In genomic region chr15:41824062-41824745, GRCh38 we compare ENCODE assay signal across 14 cellular contexts. TPM values are rescaled to one million over a fixed set of nuclear protein-coding genes. Genes with fewer than 3 reads are reported as not detected.
DNase-seq lines count a peak whose midpoint lies in the region; ATAC-seq, FAIRE-seq and TF ChIP-seq lines count a peak whose summit lies in the region.
"Had no signal": no experiment of that assay in that cellular context is flagged by ENCODE, and none has a peak within 500 bp of the region (broad histone marks: within the 10 kb centered on the region; RNA-seq: fewer than 3 reads in every experiment).

No MANE protein-coding gene starts in this region.

- H3K9ac ChIP-seq in GM12878 (ENCODE audit: control insufficient read depth, insufficient read depth, low read length), result no peak overlapping the region
- H3K9ac ChIP-seq: BLaER1 treated with 17β-estradiol and CSF1 and Interleukin-3, amounts not matched to agents 10 nM and 100 nM; GM23248 had no signal

- POLR2A ChIA-PET in GM12878 (lab: Charles Lee) (no interaction called here), T-cell (lab: Charles Lee) (no interaction called here), WTC11 (lab: Charles Lee) (interaction anchor here (0.7 kb wide), 1 partner anchor 30 kb away, joined by 3 read pairs; no protein-coding TSS in a partner anchor)

- H3K9me3 Mint-ChIP-seq in nephron progenitor cell (no peaks in the 10 kb centered on the region), T-cell (no peaks in the 10 kb centered on the region), WTC11 (no peaks in the 10 kb centered on the region)
- H3K9me3 Mint-ChIP-seq: CD4-positive, CD25-positive, alpha-beta regulatory T cell had no signal

- no peak overlapping the region for H3K4me3 ChIP-seq in GM12878
- H3K4me3 ChIP-seq: BLaER1 treated with 17β-estradiol and CSF1 and Interleukin-3, amounts not matched to agents 10 nM and 100 nM; GM23248 had no signal

- H3K4me1 ChIP-seq in GM12878 (ENCODE audit: control insufficient read depth, insufficient read depth, low read length), result no peaks in the 10 kb centered on the region

- RAD21 ChIA-PET in GM12878 (lab: Charles Lee; ENCODE audit: unreplicated experiment), result no interaction called here

- in situ Hi-C loops in GM12878 (cut with MboI), result no loop called here

- peaks cover 3 to 10% of the 10 kb centered on the region in 2 experiments; a peak in 3 of 4 replicates for H3K36me3 ChIP-seq in GM12878 (ENCODE audit: control insufficient read depth in 2 of 2, insufficient read depth in 2 of 2, low read length in 1 of 2)

- H3K36me3 Mint-ChIP-seq in nephron progenitor cell (ENCODE audit: low read depth), result peaks cover 4% of the 10 kb centered on the region
- H3K36me3 Mint-ChIP-seq in T-cell, result peaks cover 21% of the 10 kb centered on the region
- H3K36me3 Mint-ChIP-seq in WTC11, result no peaks in the 10 kb centered on the region

- peaks cover 9% of the 10 kb centered on the region for H3K4me1 Mint-ChIP-seq in nephron progenitor cell
- H3K4me1 Mint-ChIP-seq in T-cell, result peaks cover 10 to 23% (median 16%) of the 10 kb centered on the region in 3 donors
- peaks cover 7% of the 10 kb centered on the region for H3K4me1 Mint-ChIP-seq in WTC11

- no peaks in the 10 kb centered on the region; the same call in 1 of the 2 replicates for H4K20me1 ChIP-seq in GM12878 (ENCODE audit: control insufficient read depth, insufficient read depth)

- no peak overlapping the region for H3K27ac ChIP-seq in GM12878 (ENCODE audit: control insufficient read depth, insufficient read depth)
- H3K27ac ChIP-seq: BLaER1 treated with 17β-estradiol and CSF1 and Interleukin-3, amounts not matched to agents 10 nM and 100 nM; GM23248 had no signal

- BruUV-seq in GM12878 (replicated peaks; lab: Mats Ljungman, UMichigan), result no TSS peak

- no peak overlapping the region for H3K4me2 ChIP-seq in GM12878 (ENCODE audit: control insufficient read depth, insufficient read depth)
- H3K4me2 ChIP-seq: BLaER1 treated with 17β-estradiol and CSF1 and Interleukin-3, amounts not matched to agents 10 nM and 100 nM had no signal

- H3K79me2 ChIP-seq in GM12878 (ENCODE audit: control insufficient read depth, insufficient read depth, low read length), result no peaks in the 10 kb centered on the region

- no peak for ATAC-seq in Right ventricle myocardium superior (ENCODE audit: poor library complexity)
- no peak for ATAC-seq in left cardiac atrium
- no peak for ATAC-seq in GM12878
- no peak for ATAC-seq in T-cell (replicated peaks in 1 of 4)
- no peak for ATAC-seq in HG03280 (IDR thresholded peaks at IDR 0.05; ENCODE audit: unreplicated experiment)
- no peak for ATAC-seq in WTC11

- no peak for TF ChIP-seq CTCF in GM12878 (IDR thresholded peaks at IDR 0.05 in 2 of 3, conservative IDR thresholded peaks at IDR 0.05 in 1 of 3; ENCODE audit: control insufficient read depth in 2 of 3, extremely low read depth in 1 of 3, insufficient read depth in 1 of 3, low read depth in 3 of 3, low read length in 3 of 3)
- no peak for TF ChIP-seq CTCF in nephron progenitor cell (IDR thresholded peaks at IDR 0.05)
- TF ChIP-seq CTCF in WTC11 (IDR thresholded peaks at IDR 0.05), result no peak

- DNase-seq in Right ventricle myocardium superior, result peak; percentile 30
- DNase-seq in left cardiac atrium, result no peak
- no peak for DNase-seq in GM12878 (ENCODE audit: low read depth, low spot score)
- DNase-seq in nephron progenitor cell, result no peak
- no peak for DNase-seq in T-cell
- no peak for DNase-seq in WTC11 (ENCODE audit: low spot score)
- DNase-seq: ACHN; CD4-positive, CD25-positive, alpha-beta regulatory T cell; DMS53; GF-D8; GM23248; H7 had no signal

- CTCF ChIA-PET in GM12878 (lab: Yijun Ruan, JAX) (interaction anchor here (1.2 kb wide), 1 partner anchor 51 kb away, joined by 4 read pairs; no protein-coding TSS in a partner anchor), T-cell (lab: Charles Lee) (interaction anchor here (0.6 to 1.7 kb wide), 3 partner anchors 51 to 107 kb away, joined by 3 to 6 read pairs (median 3); partner anchors contain the start of gene MAPKBP1 (in 1 of the 2)), WTC11 (lab: Charles Lee) (interaction anchor here (0.6 to 3.7 kb wide), 3 partner anchors 22 to 80 kb away, joined by 3 to 32 read pairs (median 30); partner anchors contain the start of gene MAPKBP1)

- H2AFZ ChIP-seq in GM12878 (ENCODE audit: control insufficient read depth, low read depth, low read length), result no peak overlapping the region
- H2AFZ ChIP-seq: GM23248 had no signal

- no peak for TF ChIP-seq EP300 in GM12878 (IDR thresholded peaks at IDR 0.05; ENCODE audit: borderline replicate concordance in 1 of 2, control insufficient read depth in 1 of 2, low read depth in 2 of 2, low read length in 2 of 2)

- TF ChIP-seq RAD21 in GM12878 (IDR thresholded peaks at IDR 0.05; ENCODE audit: insufficient read depth, low read depth, low read length), result no peak

- intact Hi-C loops in Right ventricle myocardium superior (cut with DNase I) (no loop called here), left cardiac atrium (cut with DNase I) (no loop called here), GM12878 (cut with micrococcal nuclease; ENCODE audit: unreplicated experiment) (no loop called here)

- no peak overlapping the region for H3K4me3 Mint-ChIP-seq in nephron progenitor cell
- H3K4me3 Mint-ChIP-seq in T-cell, result no peak overlapping the region
- no peak overlapping the region for H3K4me3 Mint-ChIP-seq in WTC11

- no peak for FAIRE-seq in GM12878 (lab: Jason Lieb, UNC)

- WGBS in GM12878 (ENCODE audit: insufficient coverage, insufficient replicate concordance, low lambda C conversion rate, missing lambda C conversion rate), result 94% methylated on average over 19 of the region's 19 CpGs

- no peaks in the 10 kb centered on the region for H3K27me3 ChIP-seq in GM12878 (replicated peaks in 1 of 2; ENCODE audit: control insufficient read depth in 2 of 2, insufficient read depth in 2 of 2, low read length in 1 of 2)

- peaks cover 21% of the 10 kb centered on the region for H3K27me3 Mint-ChIP-seq in nephron progenitor cell (ENCODE audit: low read depth, poor library complexity)
- H3K27me3 Mint-ChIP-seq in T-cell, result no peaks in the 10 kb centered on the region
- no peaks in the 10 kb centered on the region for H3K27me3 Mint-ChIP-seq in WTC11 (ENCODE audit: low read depth)
- H3K27me3 Mint-ChIP-seq: CD4-positive, CD25-positive, alpha-beta regulatory T cell had no signal

- H3K9me3 ChIP-seq in GM12878 (replicated peaks; ENCODE audit: control insufficient read depth, insufficient read depth, low read length), result no peaks in the 10 kb centered on the region
- H3K9me3 ChIP-seq: BLaER1 treated with 17β-estradiol and CSF1 and Interleukin-3, amounts not matched to agents 10 nM and 100 nM had no signal

- TF ChIP-seq POLR2A in GM12878 (IDR thresholded peaks at IDR 0.05; ENCODE audit: low read depth, low read length), result peak; percentile 12; the same call in 1 of the 2 replicates

- H3K27ac Mint-ChIP-seq in nephron progenitor cell (peak overlapping the region; percentile 17), T-cell (no peak overlapping the region), WTC11 (no peak overlapping the region; the same call in 1 of the 2 replicates)
- H3K27ac Mint-ChIP-seq: CD4-positive, CD25-positive, alpha-beta regulatory T cell had no signal

- SMC1A ChIA-PET in GM12878 (lab: Charles Lee; ENCODE audit: uncharacterized antibody, unreplicated experiment), result interaction anchor here (1.4 kb wide), 1 partner anchor 50 kb away, joined by 7 read pairs; the partner anchor contains the start of gene MAPKBP1

RNA-seq across cellular contexts. Expression of gene JMJD7, which starts 3.7 kb away (rescaled TPM):
- total RNA-seq in Right ventricle myocardium superior, result 14.3 TPM
- total RNA-seq in left cardiac atrium, result 10 to 100 TPM in 1 of 2 donors, 1 to 10 TPM in 1; 8.8 to 11.7 TPM
- 18.7 and 20.7 TPM in 2 replicates for total RNA-seq in GM12878 (2013; cell fraction: nucleolus; rRNA removed)
- total RNA-seq in GM12878 (2014; rRNA removed), result 7.5 and 8.5 TPM in 2 replicates
- 4.4 and 4.7 TPM in 2 replicates for total RNA-seq in GM12878 (2014; rRNA removed; fragmentation: Illumina TruSeq; extraction: Trizol)
- total RNA-seq in GM12878 (2021), result 10.3 and 12.2 TPM in 2 replicates
- 9.5 TPM for polyA plus RNA-seq in GM12878 (2011; ENCODE audit: low read depth)
- 3.7 and 6.8 TPM in 2 replicates for polyA plus RNA-seq in GM12878 (2011; rRNA removed)
- 8.1 and 12.4 TPM in 2 replicates for polyA plus RNA-seq in GM12878 (2011; cell fraction: cytosol; rRNA removed)
- polyA plus RNA-seq in GM12878 (2011; cell fraction: nucleus; rRNA removed), result 17.3 and 21.3 TPM in 2 replicates
- polyA plus RNA-seq in GM12878 (2012), result 4.0 and 6.1 TPM in 2 replicates
- 0.86 and 5.3 TPM in 2 replicates for polyA plus RNA-seq in GM12878 (2014; fragmentation: Illumina TruSeq; extraction: Trizol)
- 1 to 10 TPM in 1 of 2 experiments, under 1 TPM in 1; 0.79 to 2.2 TPM for polyA plus RNA-seq in GM12878 (2014; fragmentation: Nextera tagmentation; extraction: Ambion mirVana)
- polyA plus RNA-seq in GM12878 (2014; rRNA removed), result 8.9 and 9.9 TPM in 2 replicates
- polyA plus RNA-seq in GM12878 (2016; fragmentation: Nextera tagmentation; extraction: Ambion mirVana), result 10 to 100 TPM in 1 of 2 experiments, 1 to 10 TPM in 1; 6.3 to 10.4 TPM
- polyA minus RNA-seq in GM12878 (2011; rRNA and poly(A)+ RNA removed), result 3.2 and 4.0 TPM in 2 replicates
- polyA minus RNA-seq in GM12878 (2011; cell fraction: cytosol; rRNA and poly(A)+ RNA removed), result 1.5 and 2.5 TPM in 2 replicates
- polyA minus RNA-seq in GM12878 (2011; cell fraction: nucleus; rRNA and poly(A)+ RNA removed), result 1.6 and 3.9 TPM in 2 replicates
- 10 to 100 TPM; 35.8 to 72.7 (median 45.3) TPM for total RNA-seq in T-cell
- total RNA-seq in WTC11 (2021), result 14.8 to 19.9 TPM (median 18.2 TPM) in 3 replicates

RNA-seq across cellular contexts. Expression of gene PLA2G4B, which starts 14.4 kb away (rescaled TPM):
- total RNA-seq in Right ventricle myocardium superior (3.6 TPM), left cardiac atrium (1 to 10 TPM; 5.4 to 7.2 TPM), GM12878 (2014; rRNA removed) (2.6 and 3.1 TPM in 2 replicates), GM12878 (2014; rRNA removed; fragmentation: Illumina TruSeq; extraction: Trizol) (0.67 and 0.78 TPM in 2 replicates), GM12878 (2021) (3.1 and 6.6 TPM in 2 replicates), T-cell (10 to 100 TPM; 32.0 to 55.8 (median 44.9) TPM), WTC11 (2021) (5.5 to 11.0 TPM (median 7.9 TPM) in 3 replicates)
- total RNA-seq in GM12878 (2013; cell fraction: nucleolus; rRNA removed), result 5.0 and 9.9 TPM in 2 replicates
- 3.3 TPM for polyA plus RNA-seq in GM12878 (2011; ENCODE audit: low read depth)
- polyA plus RNA-seq in GM12878 (2011; rRNA removed) (2.7 and 3.2 TPM in 2 replicates), GM12878 (2014; fragmentation: Illumina TruSeq; extraction: Trizol) (0.43 and 2.4 TPM in 2 replicates), GM12878 (2014; fragmentation: Nextera tagmentation; extraction: Ambion mirVana) (under 1 TPM; 0.22 to 0.93 TPM), GM12878 (2014; rRNA removed) (3.8 and 6.9 TPM in 2 replicates), GM12878 (2016; fragmentation: Nextera tagmentation; extraction: Ambion mirVana) (1 to 10 TPM; 4.4 to 6.3 TPM)
- polyA plus RNA-seq in GM12878 (2011; cell fraction: cytosol; rRNA removed), result 2.9 and 6.4 TPM in 2 replicates
- 27.2 and 31.9 TPM in 2 replicates for polyA plus RNA-seq in GM12878 (2011; cell fraction: nucleus; rRNA removed)
- polyA plus RNA-seq in GM12878 (2012), result 2.4 and 3.6 TPM in 2 replicates
- 0.22 and 0.72 TPM in 2 replicates for polyA minus RNA-seq in GM12878 (2011; rRNA and poly(A)+ RNA removed)
- not detected in 2 replicates for polyA minus RNA-seq in GM12878 (2011; cell fraction: cytosol; rRNA and poly(A)+ RNA removed)
- polyA minus RNA-seq in GM12878 (2011; cell fraction: nucleus; rRNA and poly(A)+ RNA removed), result 1.9 and 3.4 TPM in 2 replicates

RNA-seq across cellular contexts. Expression of gene MAPKBP1, which starts 49.9 kb away (rescaled TPM):
- 15.1 TPM for total RNA-seq in Right ventricle myocardium superior
- total RNA-seq in left cardiac atrium, result 10 to 100 TPM; 13.9 to 19.0 TPM
- 88.7 and 98.8 TPM in 2 replicates for total RNA-seq in GM12878 (2013; cell fraction: nucleolus; rRNA removed)
- total RNA-seq in GM12878 (2014; rRNA removed), result 8.5 and 13.5 TPM in 2 replicates
- total RNA-seq in GM12878 (2014; rRNA removed; fragmentation: Illumina TruSeq; extraction: Trizol), result 6.7 and 7.2 TPM in 2 replicates
- total RNA-seq in GM12878 (2021), result 15.7 and 19.0 TPM in 2 replicates
- polyA plus RNA-seq in GM12878 (2011; ENCODE audit: low read depth), result 3.5 TPM
- 3.6 and 6.5 TPM in 2 replicates for polyA plus RNA-seq in GM12878 (2011; rRNA removed)
- 5.1 and 6.2 TPM in 2 replicates for polyA plus RNA-seq in GM12878 (2011; cell fraction: cytosol; rRNA removed)
- 38.1 and 56.5 TPM in 2 replicates for polyA plus RNA-seq in GM12878 (2011; cell fraction: nucleus; rRNA removed)
- 6.4 and 8.7 TPM in 2 replicates for polyA plus RNA-seq in GM12878 (2012)
- polyA plus RNA-seq in GM12878 (2014; fragmentation: Illumina TruSeq; extraction: Trizol), result 6.8 and 7.5 TPM in 2 replicates
- under 1 TPM; 0.44 to 0.50 TPM for polyA plus RNA-seq in GM12878 (2014; fragmentation: Nextera tagmentation; extraction: Ambion mirVana)
- polyA plus RNA-seq in GM12878 (2014; rRNA removed), result 10.4 and 12.2 TPM in 2 replicates
- polyA plus RNA-seq in GM12878 (2016; fragmentation: Nextera tagmentation; extraction: Ambion mirVana), result 1 to 10 TPM; 6.5 to 7.8 TPM
- 20.2 and 27.6 TPM in 2 replicates for polyA minus RNA-seq in GM12878 (2011; rRNA and poly(A)+ RNA removed)
- polyA minus RNA-seq in GM12878 (2011; cell fraction: cytosol; rRNA and poly(A)+ RNA removed), result 4.4 and 4.9 TPM in 2 replicates
- polyA minus RNA-seq in GM12878 (2011; cell fraction: nucleus; rRNA and poly(A)+ RNA removed), result 29.6 and 53.2 TPM in 2 replicates
- total RNA-seq in T-cell, result 10 to 100 TPM; 37.0 to 44.8 (median 38.2) TPM
- total RNA-seq in WTC11 (2021), result 11.0 to 14.5 TPM (median 12.9 TPM) in 3 replicates
